Comparison of ENCODE assay signal across 26 cellular contexts in genomic region chr3:29438580-29438979, GRCh38.
"Had no signal": no experiment of that assay in that cellular context is flagged by ENCODE, and none has a peak within 500 bp of the region (broad histone marks: within the 10 kb centered on the region; RNA-seq: fewer than 3 reads in every experiment).

No MANE protein-coding gene starts in this region.

- H3K4me1 ChIP-seq: colonic mucosa had no signal

- H3K36me3 ChIP-seq: colonic mucosa had no signal

- H3K9me3 ChIP-seq: colonic mucosa had no signal

- DNase-seq: activated B cell treated with CpG ODN at 0.5 μM for 24 hours; activated CD4-positive, alpha-beta T cell treated with anti-CD3 and anti-CD28 coated beads for 36 hours; activated CD4-positive, alpha-beta T cell treated with anti-CD3 and anti-CD28 coated beads, Interleukin-2, amount 50 U/mL, for 4 hours; activated CD8-positive, alpha-beta memory T cell treated with anti-CD3 and anti-CD28 coated beads, Interleukin-2, amount 50 U/mL, for 48 hours; activated naive CD4-positive, alpha-beta T cell treated with Interleukin-2 at 50 U/mL for 16 hours; activated naive CD8-positive, alpha-beta T cell treated with anti-CD3 and anti-CD28 coated beads for 36 hours; activated T-cell treated with anti-CD3 and anti-CD28 coated beads, Interleukin-2, amount 50 U/mL, for 4 hours; amniotic stem cell; colonic mucosa; dorsolateral prefrontal cortex; effector memory CD8-positive, alpha-beta T cell; foreskin melanocyte; left ventricle myocardium inferior; mammary epithelial cell; midbrain; occipital lobe; posterior cingulate gyrus; stimulated activated CD4-positive, alpha-beta T cell treated with anti-CD3 and anti-CD28 coated beads, Interleukin-2, amount 100 ng/mL, for 48 hours; stimulated activated CD8-positive, alpha-beta memory T cell treated with anti-CD3 and anti-CD28 coated beads, Interleukin-4, amount 100 ng/mL, for 48 hours; stimulated activated naive CD4-positive, alpha-beta T cell; T-helper 9 cell had no signal

- ATAC-seq: activated CD4-positive, alpha-beta T cell treated with anti-CD3 and anti-CD28 coated beads for 36 hours; activated T-cell treated with anti-CD3 and anti-CD28 coated beads, Interleukin-2, amount 50 U/mL, for 4 hours; effector memory CD8-positive, alpha-beta T cell; esophagus mucosa; natural killer cell treated with Interleukin-12 subunit alpha and Interleukin-12 subunit beta and Interleukin-15 and Interleukin-18, amount 100 ng/mL, for 72 hours; sciatic nerve had no signal

- H3K27ac ChIP-seq: colonic mucosa, dorsolateral prefrontal cortex, left ventricle myocardium inferior had no signal

- FAIRE-seq: bronchial epithelial cell, endothelial cell of umbilical vein had no signal

- H3K4me3 ChIP-seq: colonic mucosa, dorsolateral prefrontal cortex, left ventricle myocardium inferior had no signal

- H3K27me3 ChIP-seq: colonic mucosa had no signal
